4 cellular contexts compared by ENCODE assay signal in the genomic region with DNA sequence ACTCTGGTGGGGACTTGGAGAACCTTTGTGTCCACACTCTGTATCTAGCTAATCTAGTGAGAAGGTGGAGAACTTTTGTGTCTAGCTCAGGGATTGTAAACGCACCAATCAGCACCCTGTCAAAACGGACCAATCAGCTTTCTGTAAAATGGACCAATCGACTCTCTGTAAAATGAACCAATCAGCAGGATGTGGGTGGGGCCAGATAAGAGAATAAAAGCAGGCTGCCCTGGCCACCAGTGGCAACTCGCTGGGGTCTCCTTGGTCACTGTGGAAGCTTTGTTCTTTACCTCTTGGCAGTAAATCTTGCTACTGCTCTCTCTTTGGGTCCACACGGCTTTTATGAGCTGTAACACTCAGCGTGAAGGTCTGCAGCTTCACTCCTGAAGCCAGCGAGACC. TPM values are rescaled to one million over a fixed set of nuclear protein-coding genes. Genes with fewer than 3 reads are reported as not detected.
"Had no signal": no experiment of that assay in that cellular context is flagged by ENCODE, and none has a peak within 500 bp of the region (broad histone marks: within the 10 kb centered on the region; RNA-seq: fewer than 3 reads in every experiment).

No MANE protein-coding gene starts in this region.

RNA-seq across cellular contexts. Expression of gene TNFSF11, which starts 13.6 kb away (rescaled TPM):
- total RNA-seq: HepG2, HT-29, IMR-90 had no signal
- polyA plus RNA-seq: IgD-negative memory B cell, IMR-90 had no signal
